Comparison of ENCODE assay signal across 17 cellular contexts in genomic region chr18:11308499-11308898, GRCh38.
DNase-seq lines count a peak whose midpoint lies in the region; ATAC-seq and TF ChIP-seq lines count a peak whose summit lies in the region.
"Had no signal": no experiment of that assay in that cellular context is flagged by ENCODE, and none has a peak within 500 bp of the region (broad histone marks: within the 10 kb centered on the region; RNA-seq: fewer than 3 reads in every experiment).

No MANE protein-coding gene starts in this region.

- no peak overlapping the region for H3K23ac ChIP-seq in IMR-90 (ENCODE audit: low read depth, low read length)

- H2BK15ac ChIP-seq in IMR-90 (ENCODE audit: low read depth, low read length) = no peak overlapping the region

- H3K79me1 ChIP-seq in IMR-90 (ENCODE audit: low read depth in 1 of 2, low read length in 2 of 2) = no peaks in the 10 kb centered on the region

- no peak overlapping the region for H4K5ac ChIP-seq in IMR-90 (ENCODE audit: low read depth, low read length)

- intact Hi-C loops in IMR-90 (cut with micrococcal nuclease) = no loop called here
- intact Hi-C loops in psoas muscle (cut with DNase I) = loop anchor here (2.0 to 5.0 kb wide), 2 partner anchors 204 kb away; no protein-coding TSS in a partner anchor

- H3K4me3 ChIP-seq in IMR-90 (ENCODE audit: insufficient read depth, low read depth, low read length) (no peak overlapping the region), psoas muscle (no peak overlapping the region)
- H3K4me3 ChIP-seq: gastrocnemius medialis, lung, PC-9, transverse colon had no signal

- no peak overlapping the region for H3K4ac ChIP-seq in IMR-90 (ENCODE audit: low read depth, low read length)

- no peak overlapping the region for H3K18ac ChIP-seq in IMR-90 (ENCODE audit: low read depth, low read length)

- H3K36me3 ChIP-seq in IMR-90 (ENCODE audit: control insufficient read depth, insufficient read depth, low read length) (no peaks in the 10 kb centered on the region), psoas muscle (ENCODE audit: insufficient read depth in 1 of 2, low read depth in 1 of 2) (no peaks in the 10 kb centered on the region)
- H3K36me3 ChIP-seq: gastrocnemius medialis, transverse colon had no signal

- H4K8ac ChIP-seq in IMR-90 (ENCODE audit: low read depth in 2 of 2, low read length in 2 of 2) = no peak overlapping the region

- H2AK9ac ChIP-seq in IMR-90 (replicated peaks; ENCODE audit: low read depth, low read length, poor library complexity) = no peak overlapping the region

- H2BK120ac ChIP-seq in IMR-90 (ENCODE audit: low read depth, low read length) = no peak overlapping the region

- H3K9me1 ChIP-seq in IMR-90 (ENCODE audit: insufficient read depth, low read length) = no peaks in the 10 kb centered on the region

- no peak overlapping the region for H3K56ac ChIP-seq in IMR-90 (ENCODE audit: extremely low read depth, insufficient read depth, low read length)

- H2AK5ac ChIP-seq in IMR-90 (ENCODE audit: low read depth, low read length) = no peak overlapping the region

- in situ Hi-C loops in IMR-90 (cut with MboI; ENCODE audit: low sequenced_read_pairs) = no loop called here

- TF ChIP-seq CTCF in IMR-90 (conservative IDR thresholded peaks at IDR 0.05; ENCODE audit: low read depth, low read length) (no peak), psoas muscle (IDR thresholded peaks at IDR 0.05) (no peak)

- peak overlapping the region; percentile 49 for H2AFZ ChIP-seq in IMR-90 (replicated peaks; ENCODE audit: low read length, poor library complexity)
- H2AFZ ChIP-seq: PC-9 had no signal

- H3K14ac ChIP-seq in IMR-90 (replicated peaks; ENCODE audit: low read depth, low read length) = no peak overlapping the region

- H3K27ac ChIP-seq in IMR-90 (ENCODE audit: insufficient read depth, low read length) (no peak overlapping the region), psoas muscle (no peak overlapping the region)
- H3K27ac ChIP-seq: gastrocnemius medialis, PC-9, transverse colon had no signal

- no peaks in the 10 kb centered on the region for H3K27me3 ChIP-seq in IMR-90 (ENCODE audit: control insufficient read depth, insufficient read depth, low read length)
- H3K27me3 ChIP-seq in psoas muscle (ENCODE audit: insufficient read depth in 3 of 3, low read length in 2 of 3) = peaks cover 0 to 2% (median 0%) of the 10 kb centered on the region in 3 donors
- H3K27me3 ChIP-seq: gastrocnemius medialis, transverse colon had no signal

- H3K9me3 ChIP-seq in IMR-90 (ENCODE audit: control insufficient read depth, insufficient read depth, low read length) = no peaks in the 10 kb centered on the region; the same call in 1 of the 2 replicates
- no peaks in the 10 kb centered on the region for H3K9me3 ChIP-seq in psoas muscle
- H3K9me3 ChIP-seq: gastrocnemius medialis had no signal

- TF ChIP-seq POLR2A in IMR-90 (IDR thresholded peaks at IDR 0.05; ENCODE audit: low read depth, low read length) = no peak

- no peaks in the 10 kb centered on the region for H3K4me1 ChIP-seq in IMR-90 (ENCODE audit: control insufficient read depth, insufficient read depth, low read length)
- H3K4me1 ChIP-seq in psoas muscle = no peaks in the 10 kb centered on the region
- H3K4me1 ChIP-seq: transverse colon had no signal

- no peaks in the 10 kb centered on the region for H4K20me1 ChIP-seq in IMR-90 (ENCODE audit: insufficient read depth, low read length)

- no peak overlapping the region for H3K9ac ChIP-seq in IMR-90 (ENCODE audit: low read depth, low read length)

- H2BK5ac ChIP-seq in IMR-90 (ENCODE audit: low read depth, low read length, poor library complexity, severe bottlenecking) = no peak overlapping the region

- H4K91ac ChIP-seq in IMR-90 (ENCODE audit: insufficient read depth, low read depth, low read length) = no peak overlapping the region

- no TSS peak for BruUV-seq in IMR-90 (replicated peaks; lab: Mats Ljungman, UMichigan)

- CTCF ChIA-PET in IMR-90 (lab: Yijun Ruan, JAX) = interaction anchor here (0.6 to 1.3 kb wide), 3 partner anchors 15 to 211 kb away, joined by 3 read pairs; no protein-coding TSS in a partner anchor

- ATAC-seq in IMR-90 (ENCODE audit: low read depth) (no peak; the same call in 1 of the 2 replicates), psoas muscle (no peak), left lobe of liver (no peak)
- ATAC-seq: gastrocnemius medialis, right cardiac atrium had no signal

- DNase-seq in Daoy (ENCODE audit: low read depth) (peak; percentile 47), IMR-90 (peak; percentile 10), SIG-M5 (lab: John Stamatoyannopoulos, UW) (peak; percentile 72), iris pigment epithelial cell (ENCODE audit: low read depth) (peak; percentile 64), psoas muscle (no peak), NCI-H128 (lab: John Stamatoyannopoulos, UW; ENCODE audit: unreplicated experiment) (no peak), left lobe of liver (ENCODE audit: low spot score) (no peak), NCI-H1105 (lab: John Stamatoyannopoulos, UW) (no peak)
- DNase-seq: activated naive CD4-positive, alpha-beta T cell treated with anti-CD3 and anti-CD28 coated beads, Interleukin-2, amount 50 U/mL, for 16 hours; gastrocnemius medialis; H7; nephron progenitor cell; PC-9; right cardiac atrium; stimulated activated CD4-positive, alpha-beta T cell treated with anti-CD3 and anti-CD28 coated beads, Interleukin-2, amount 100 ng/mL, for 48 hours; transverse colon had no signal

- no CpG with 5 or more reads among the region's 5 CpGs for whole genome bisulfite sequencing in IMR-90 (ENCODE audit: extremely low coverage in 2 of 2, insufficient read length in 1 of 2), 2 experiments
- 86 to 89% (median 86%) methylated on average over 5 of the region's 5 CpGs for WGBS in psoas muscle, 3 donors

- dilution Hi-C loops in IMR-90 (cut with HindIII; ENCODE audit: low sequenced_read_pairs, unreplicated experiment) = no loop called here

- no peak overlapping the region for H3K4me2 ChIP-seq in IMR-90 (ENCODE audit: low read depth, low read length)
- H3K4me2 ChIP-seq: PC-9 had no signal

- POLR2A ChIA-PET in IMR-90 (lab: Charles Lee; ENCODE audit: unreplicated experiment) = no interaction called here

- no peak overlapping the region for H2BK20ac ChIP-seq in IMR-90 (ENCODE audit: low read depth, low read length)

- TF ChIP-seq RAD21 in IMR-90 (IDR thresholded peaks at IDR 0.05; ENCODE audit: low read length) = no peak

TF ChIP-seq in IMR-90, 13 proteins besides CTCF, POLR2A, EP300 and RAD21:
- peak; percentile 57 for TF ChIP-seq CEBPB (IDR thresholded peaks at IDR 0.05; ENCODE audit: low read depth, low read length)
- no peak for TF ChIP-seq MAFK (IDR thresholded peaks at IDR 0.05; ENCODE audit: low read depth, low read length)
- no peak for TF ChIP-seq CHD1 (IDR thresholded peaks at IDR 0.05; ENCODE audit: low read depth, low read length)
- no peak for TF ChIP-seq BHLHE40 (IDR thresholded peaks at IDR 0.05; ENCODE audit: low read depth, low read length)
- no peak for TF ChIP-seq ELK1 (IDR thresholded peaks at IDR 0.05; ENCODE audit: borderline replicate concordance, low read depth, low read length)
- no peak for TF ChIP-seq RCOR1 (IDR thresholded peaks at IDR 0.05; ENCODE audit: insufficient replicate concordance, low read length)

Comparison
In these comparisons a context has a peak if more than half of its experiments do, and no peak if none do; other contexts are left out.
1. DNase-seq: peak in Daoy (single experiment), IMR-90 (single experiment), SIG-M5 (single experiment) and iris pigment epithelial cell (single experiment); none in psoas muscle (0 of 2), NCI-H128 (single experiment), left lobe of liver (single experiment) and NCI-H1105 (single experiment).